9 cellular contexts compared by ENCODE assay signal in genomic region chr1:101996830-101997485, GRCh38. TPM values are rescaled to one million over a fixed set of nuclear protein-coding genes. Genes with fewer than 3 reads are reported as not detected.
A peak's percentile ranks its signal among the peaks of the same experiment; 100 is the strongest.
DNase-seq lines count a peak whose midpoint lies in the region; ATAC-seq and TF ChIP-seq lines count a peak whose summit lies in the region.
"Had no signal": no experiment of that assay in that cellular context is flagged by ENCODE, and none has a peak within 500 bp of the region (broad histone marks: within the 10 kb centered on the region; RNA-seq: fewer than 3 reads in every experiment).

TSS of gene OLFM3 (minus strand) at chr1:101996926.

- H3K36me3 Mint-ChIP-seq in neural crest cell (ENCODE audit: low read depth) = no peaks in the 10 kb centered on the region

- peaks cover 14% of the 10 kb centered on the region for H3K4me1 Mint-ChIP-seq in neural crest cell

- DNase-seq in GM13976 (ENCODE audit: low spot score) = peak; percentile 49
- peak; percentile 76 for DNase-seq in NCI-H1105 treated with DMSO at 0.1 percent for 48 hours (lab: John Stamatoyannopoulos, UW)
- DNase-seq in cerebellum (ENCODE audit: low spot score) = peak; percentile 40
- DNase-seq in neural crest cell (ENCODE audit: low read depth, low spot score) = peak; percentile 61
- no peak for DNase-seq in NOMO-1 treated with dmso at 0.1 percent for 144 hours (lab: John Stamatoyannopoulos, UW; ENCODE audit: unreplicated experiment)
- DNase-seq in NK-92 treated with Interleukin-12 subunit alpha and Interleukin-12 subunit beta, amount 100 ng/mL, for 24 hours (lab: John Stamatoyannopoulos, UW) = no peak
- DNase-seq in stimulated activated CD8-positive, alpha-beta memory T cell treated with anti-CD3 and anti-CD28 coated beads, Interleukin-4, amount 100 ng/mL, for 48 hours = no peak

- H3K27ac Mint-ChIP-seq in neural crest cell (ENCODE audit: unreplicated experiment) = no peak within 1 kb of the TSS

- peak within 1 kb of the TSS; percentile 87 for H3K4me3 Mint-ChIP-seq in neural crest cell

- TF ChIP-seq CTCF in GM13976 (IDR thresholded peaks at IDR 0.05; ENCODE audit: borderline replicate concordance, control extremely low read depth, extremely low read depth, insufficient read depth, missing control alignments) (no peak), neural crest cell (conservative IDR thresholded peaks at IDR 0.05) (no peak)

- no peaks in the 10 kb centered on the region for H3K9me3 Mint-ChIP-seq in neural crest cell

- H3K27me3 Mint-ChIP-seq in neural crest cell (ENCODE audit: low read depth) = peaks cover 61% of the 10 kb centered on the region

- no peak for ATAC-seq in HG02884 (IDR thresholded peaks at IDR 0.05; ENCODE audit: unreplicated experiment)

- in situ Hi-C loops in GM13976 (cut with MboI; ENCODE audit: low sequenced_read_pairs, unreplicated experiment) = no loop called here

RNA-seq across cellular contexts. Expression of gene OLFM3, which starts in this region (rescaled TPM):
- 36.9 TPM for total RNA-seq in cerebellum
- 0.23 and 0.25 TPM in 2 replicates for total RNA-seq in neural crest cell
- total RNA-seq: pulmonary artery endothelial cell had no signal

Comparison
In these comparisons a context has a peak if more than half of its experiments do, and no peak if none do; other contexts are left out.
1. RNA of gene OLFM3 (total RNA-seq): 36.9 TPM in cerebellum (single experiment); 0.23 to 0.25 TPM in neural crest cell; every median in the first group is over 10 times any median in the second.
2. Peak in DNase-seq in neural crest cell; RNA of the gene not detected or under 1 TPM.
3. DNase-seq: peak in GM13976 (single experiment), NCI-H1105 treated with DMSO at 0.1 percent for 48 hours (single experiment) and cerebellum (single experiment); none in NOMO-1 treated with dmso at 0.1 percent for 144 hours (single experiment), NK-92 treated with Interleukin-12 subunit alpha and Interleukin-12 subunit beta, amount 100 ng/mL, for 24 hours (single experiment) and stimulated activated CD8-positive, alpha-beta memory T cell treated with anti-CD3 and anti-CD28 coated beads, Interleukin-4, amount 100 ng/mL, for 48 hours (single experiment).